In genomic region chr14:65878586-65878985, GRCh38 we compare ENCODE assay signal across 1 cellular context.
TF ChIP-seq lines count a peak whose summit lies in the region.

No MANE protein-coding gene starts in this region.

TF ChIP-seq in HepG2, 621 proteins besides CTCF, POLR2A, EP300 and RAD21 (continued from another document):
- TF ChIP-seq REXO4 (CRISPR knock-in tag; IDR thresholded peaks at IDR 0.05; ENCODE audit: borderline replicate concordance): no peak
- peak; percentile 85 to 90 for TF ChIP-seq MAFK (conservative IDR thresholded peaks at IDR 0.05 in 1 of 2, IDR thresholded peaks at IDR 0.05 in 1 of 2; ENCODE audit: low read length in 2 of 2)
- no peak for TF ChIP-seq MLLT10 (CRISPR knock-in tag; IDR thresholded peaks at IDR 0.05)
- peak; percentile 82 for TF ChIP-seq MAFF (IDR thresholded peaks at IDR 0.05; ENCODE audit: low read depth, low read length)
- TF ChIP-seq ZNF607 (CRISPR knock-in tag; IDR thresholded peaks at IDR 0.05; ENCODE audit: borderline replicate concordance): no peak
- TF ChIP-seq THAP9 (CRISPR knock-in tag; IDR thresholded peaks at IDR 0.05; ENCODE audit: borderline replicate concordance): no peak
- TF ChIP-seq ATAD3A (CRISPR knock-in tag; IDR thresholded peaks at IDR 0.05): no peak
- no peak for TF ChIP-seq ZBTB49 (CRISPR knock-in tag; IDR thresholded peaks at IDR 0.05; ENCODE audit: borderline replicate concordance)
